9 cellular contexts compared by ENCODE assay signal in the genomic region with DNA sequence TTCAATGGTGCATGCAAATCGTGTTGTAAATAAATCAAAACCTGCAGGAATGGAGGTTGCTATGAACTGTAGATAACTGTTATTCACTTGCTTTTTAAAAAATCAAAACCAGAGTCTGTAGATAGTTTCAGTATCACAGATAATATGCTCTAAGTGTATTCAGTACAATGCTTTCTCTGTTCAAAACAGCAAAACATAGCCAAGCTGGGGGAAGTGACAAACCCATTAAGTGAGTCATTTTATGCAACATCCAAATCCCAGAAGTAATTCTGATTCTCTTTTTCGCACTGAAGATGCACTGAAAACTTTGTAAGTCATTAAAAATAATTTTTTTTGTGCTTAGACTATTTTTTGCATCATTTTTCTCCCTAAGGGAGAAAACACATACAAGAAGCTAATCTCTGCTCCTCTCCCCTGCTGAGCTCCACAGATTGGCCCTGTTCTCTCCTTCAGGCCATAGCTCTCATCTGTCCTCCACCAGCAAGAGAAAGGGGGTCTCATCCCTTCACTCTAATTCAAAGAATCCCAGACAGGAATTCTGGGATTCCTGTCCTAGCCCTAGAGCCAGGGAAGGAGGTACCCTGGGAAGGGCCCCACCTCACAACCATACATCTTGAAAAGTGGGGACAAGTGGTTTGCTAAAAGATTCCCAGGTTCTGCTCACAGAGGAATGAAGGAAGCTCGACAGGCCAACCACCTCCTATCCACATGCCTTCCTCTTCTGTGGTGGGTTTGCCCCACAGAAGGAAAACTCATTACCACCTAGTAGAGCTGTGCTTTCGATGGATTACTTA. TPM values are rescaled to one million over a fixed set of nuclear protein-coding genes. Genes with fewer than 3 reads are reported as not detected.
DNase-seq lines count a peak whose midpoint lies in the region; ATAC-seq and TF ChIP-seq lines count a peak whose summit lies in the region.
"Had no signal": no experiment of that assay in that cellular context is flagged by ENCODE, and none has a peak within 500 bp of the region (broad histone marks: within the 10 kb centered on the region; RNA-seq: fewer than 3 reads in every experiment).

No MANE protein-coding gene starts in this region.

- H3K4me1 Mint-ChIP-seq in CD8-positive, alpha-beta memory T cell, result peaks cover 15 to 26% (median 24%) of the 10 kb centered on the region in 3 donors

- peaks cover 5% of the 10 kb centered on the region for H3K4me1 ChIP-seq in CD8-positive, alpha-beta memory T cell (ENCODE audit: insufficient read depth, low read length)

- H3K4me3 Mint-ChIP-seq in CD8-positive, alpha-beta memory T cell, result no peak overlapping the region

- H3K36me3 Mint-ChIP-seq in CD8-positive, alpha-beta memory T cell, result peaks cover 0 to 2% (median 0%) of the 10 kb centered on the region in 3 donors

- no peak for DNase-seq in CD8-positive, alpha-beta memory T cell
- no peak for DNase-seq in SK-N-MC (ENCODE audit: low read depth, low spot score)
- peak; percentile 83 for DNase-seq in inferior parietal cortex (ENCODE audit: extremely low spot score)
- DNase-seq in NCI-H526 (lab: John Stamatoyannopoulos, UW), result no peak
- DNase-seq in HT-29 (ENCODE audit: low spot score), result no peak
- DNase-seq in stimulated activated CD4-positive, alpha-beta T cell treated with anti-CD3 and anti-CD28 coated beads, Interleukin-1b, Interleukin-23, amount 100 ng/mL, for 48 hours, result no peak
- no peak for DNase-seq in HEK293T (ENCODE audit: extremely low spot score)
- DNase-seq: effector CD4-positive, alpha-beta T cell had no signal

- H3K9me3 Mint-ChIP-seq in CD8-positive, alpha-beta memory T cell, result no peaks in the 10 kb centered on the region

- no peak overlapping the region for H3K4me3 ChIP-seq in CD8-positive, alpha-beta memory T cell (ENCODE audit: low read length)
- H3K4me3 ChIP-seq in SK-N-MC, result no peak overlapping the region

- H3K27me3 ChIP-seq in CD8-positive, alpha-beta memory T cell (ENCODE audit: insufficient read depth, low read length, poor library complexity, severe bottlenecking), result no peaks in the 10 kb centered on the region

- H3K9ac ChIP-seq in SK-N-MC (ENCODE audit: insufficient read length), result no peak overlapping the region

- no peaks in the 10 kb centered on the region for H3K27me3 Mint-ChIP-seq in CD8-positive, alpha-beta memory T cell

- CTCF ChIA-PET in CD8-positive, alpha-beta memory T cell (lab: Charles Lee), result interaction anchor here (0.8 to 2.1 kb wide), 2 partner anchors 12 to 220 kb away, joined by 6 to 8 read pairs; no protein-coding TSS in a partner anchor
- CTCF ChIA-PET in HEK293T (lab: Yijun Ruan, JAX), result no interaction called here

- peak; percentile 63 for ATAC-seq in GM21723 (IDR thresholded peaks at IDR 0.05; ENCODE audit: unreplicated experiment)

- POLR2A ChIA-PET in CD8-positive, alpha-beta memory T cell (lab: Charles Lee), result no interaction called here
- POLR2A ChIA-PET in HEK293T (lab: Yijun Ruan, JAX), result interaction anchor here (1.2 kb wide), 1 partner anchor 224 kb away, joined by 3 read pairs; the partner anchor contains the start of gene ARHGAP21

- no peaks in the 10 kb centered on the region for H3K9me3 ChIP-seq in CD8-positive, alpha-beta memory T cell (ENCODE audit: low read length)
- no peaks in the 10 kb centered on the region for H3K9me3 ChIP-seq in SK-N-MC (ENCODE audit: low read depth, low read length)

- H3K27ac ChIP-seq in CD8-positive, alpha-beta memory T cell (ENCODE audit: low read depth, low read length), result no peak overlapping the region
- peak overlapping the region; percentile 67; the same call in 1 of the 2 replicates for H3K27ac ChIP-seq in SK-N-MC

- H3K27ac Mint-ChIP-seq in CD8-positive, alpha-beta memory T cell, result peak overlapping the region in 5 of 8 donors; percentile 0 to 63 (median 34)

- no peaks in the 10 kb centered on the region for H3K36me3 ChIP-seq in CD8-positive, alpha-beta memory T cell (ENCODE audit: insufficient read depth, low read length)
- H3K36me3 ChIP-seq in SK-N-MC (ENCODE audit: insufficient read depth, low read length), result no peaks in the 10 kb centered on the region

TF ChIP-seq in HEK293T, 16 proteins besides CTCF, POLR2A, EP300 and RAD21:
- no peak for TF ChIP-seq BHLHE40 (IDR thresholded peaks at IDR 0.05; ENCODE audit: borderline replicate concordance)

RNA-seq across cellular contexts. Expression of gene PRTFDC1, which starts 4.9 kb away (rescaled TPM):
- 1 to 10 TPM; 1.5 to 1.6 TPM for total RNA-seq in CD8-positive, alpha-beta memory T cell
- polyA plus RNA-seq in CD8-positive, alpha-beta memory T cell, result 1.3 TPM
- total RNA-seq in HT-29 (2014; rRNA removed; shearing (Covaris generic)), result 11.4 and 19.7 TPM in 2 replicates
